ENCODE assay signal across 15 cellular contexts in genomic region chr3:119401069-119401468, GRCh38.
DNase-seq lines count a peak whose midpoint lies in the region; ATAC-seq and TF ChIP-seq lines count a peak whose summit lies in the region.
"Had no signal": no experiment of that assay in that cellular context is flagged by ENCODE, and none has a peak within 500 bp of the region (broad histone marks: within the 10 kb centered on the region; RNA-seq: fewer than 3 reads in every experiment).

No MANE protein-coding gene starts in this region.

- H3K9me3 ChIP-seq in tibial nerve: no peaks in the 10 kb centered on the region
- H3K9me3 ChIP-seq: breast epithelium, uterus had no signal

- H3K4me3 ChIP-seq in GM12865 (ENCODE audit: low read depth, low read length) (no peak overlapping the region; the same call in 1 of the 2 replicates), tibial nerve (no peak overlapping the region)
- H3K4me3 ChIP-seq: breast epithelium, uterus had no signal

- WGBS in tibial nerve, 2 donors: 85 to 87% methylated on average over 5 of the region's 5 CpGs

- H3K4me1 ChIP-seq in tibial nerve: no peaks in the 10 kb centered on the region
- H3K4me1 ChIP-seq: breast epithelium, uterus had no signal

- TF ChIP-seq CTCF in GM12865 (IDR thresholded peaks at IDR 0.05; ENCODE audit: insufficient read depth, low read depth, low read length, missing control alignments) (no peak), tibial nerve (IDR thresholded peaks at IDR 0.05) (no peak)

- H3K27ac ChIP-seq in tibial nerve: no peak overlapping the region
- H3K27ac ChIP-seq: breast epithelium, uterus had no signal

- H3K27me3 ChIP-seq in tibial nerve: no peaks in the 10 kb centered on the region
- H3K27me3 ChIP-seq: breast epithelium, uterus had no signal

- DNase-seq in GM12865 (ENCODE audit: low read depth): peak; percentile 68
- DNase-seq in tibial nerve (ENCODE audit: low spot score in 2 of 2): no peak
- DNase-seq in NCI-H2107 (lab: John Stamatoyannopoulos, UW): no peak
- no peak for DNase-seq in effector CD4-positive, alpha-beta T cell
- DNase-seq in DMS 273 (lab: John Stamatoyannopoulos, UW; ENCODE audit: unreplicated experiment): no peak
- DNase-seq: activated CD4-positive, alpha-beta T cell treated with anti-CD3 and anti-CD28 coated beads for 48 hours; activated gamma-delta T cell; DND-41; nucleus accumbens; OCI-M1; uterus had no signal

- TF ChIP-seq EP300 in tibial nerve (IDR thresholded peaks at IDR 0.05): no peak

- ATAC-seq in GM19372 (IDR thresholded peaks at IDR 0.05; ENCODE audit: low read depth, unreplicated experiment): peak; percentile 38
- ATAC-seq in HG02623 (IDR thresholded peaks at IDR 0.05; ENCODE audit: unreplicated experiment): peak; percentile 44
- peak; percentile 69 for ATAC-seq in HG03460 (IDR thresholded peaks at IDR 0.05; ENCODE audit: unreplicated experiment)

- peaks cover 2 to 83% (median 9%) of the 10 kb centered on the region in 3 donors for H3K36me3 ChIP-seq in tibial nerve
- H3K36me3 ChIP-seq: breast epithelium, uterus had no signal

- TF ChIP-seq POLR2A in tibial nerve (IDR thresholded peaks at IDR 0.05): no peak
